Comparison of ENCODE assay signal across 8 cellular contexts in the genomic region with DNA sequence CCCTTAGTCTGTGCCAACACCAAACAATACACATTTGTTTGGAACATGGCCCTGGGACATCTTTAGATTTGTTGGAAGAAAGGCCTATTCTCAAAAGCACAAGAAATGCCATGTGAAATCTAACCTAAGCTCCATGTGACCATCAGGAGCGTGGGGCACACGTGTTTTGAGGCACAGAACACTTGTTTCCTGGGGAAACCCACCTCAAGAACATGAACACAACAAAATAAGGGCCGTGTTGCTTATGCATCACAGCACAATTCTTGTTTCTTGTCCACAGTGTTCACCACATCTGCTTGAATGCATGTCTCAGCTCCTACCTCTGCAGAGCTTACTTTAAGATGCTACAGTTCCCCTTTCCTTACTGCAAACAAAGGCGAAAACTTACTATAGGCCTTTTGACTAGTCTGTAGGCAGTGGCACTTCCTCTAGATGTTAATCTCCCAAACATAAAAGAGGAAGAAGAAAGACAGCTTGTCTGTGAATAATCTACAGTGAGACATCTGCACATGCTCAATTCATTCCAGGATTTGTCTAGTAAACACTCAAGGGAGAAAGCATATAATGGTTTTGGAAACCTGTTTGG.
DNase-seq lines count a peak whose midpoint lies in the region; ATAC-seq and TF ChIP-seq lines count a peak whose summit lies in the region.

No MANE protein-coding gene starts in this region.

- peaks cover 74% of the 10 kb centered on the region for H3K4me1 Mint-ChIP-seq in activated T-cell treated with anti-CD3 and anti-CD28 coated beads, Interleukin-2, amount 50 U/mL, for 24 hours (ENCODE audit: low read depth)
- H3K4me1 Mint-ChIP-seq in activated naive CD8-positive, alpha-beta T cell (ENCODE audit: low read depth), result peaks cover 83% of the 10 kb centered on the region

- peaks cover 55% of the 10 kb centered on the region for H3K36me3 Mint-ChIP-seq in activated T-cell treated with anti-CD3 and anti-CD28 coated beads, Interleukin-2, amount 50 U/mL, for 24 hours (ENCODE audit: low read depth)
- H3K36me3 Mint-ChIP-seq in activated naive CD8-positive, alpha-beta T cell, result peaks cover 10% of the 10 kb centered on the region

- TF ChIP-seq POLR2A in NB4 (IDR thresholded peaks at IDR 0.05; ENCODE audit: extremely low read depth, insufficient read length) (no peak), suprapubic skin (IDR thresholded peaks at IDR 0.05) (no peak)

- no peaks in the 10 kb centered on the region for H3K9me3 ChIP-seq in suprapubic skin

- H3K4me3 Mint-ChIP-seq in activated T-cell treated with anti-CD3 and anti-CD28 coated beads, Interleukin-2, amount 50 U/mL, for 24 hours, result no peak overlapping the region
- peak overlapping the region; percentile 58 for H3K4me3 Mint-ChIP-seq in activated naive CD8-positive, alpha-beta T cell

- no peak for DNase-seq in activated T-cell treated with anti-CD3 and anti-CD28 coated beads, Interleukin-2, amount 50 U/mL, for 24 hours
- DNase-seq in activated T-cell treated with anti-CD3 and anti-CD28 coated beads for 4 hours, result no peak
- peak; percentile 93 for DNase-seq in NB4 (ENCODE audit: low read depth)
- no peak for DNase-seq in suprapubic skin (ENCODE audit: low spot score in 2 of 2)
- no peak for DNase-seq in NCI-H128 (lab: John Stamatoyannopoulos, UW; ENCODE audit: unreplicated experiment)
- no peak for DNase-seq in COLO668 (lab: John Stamatoyannopoulos, UW; ENCODE audit: unreplicated experiment)

- no peaks in the 10 kb centered on the region for H3K27me3 ChIP-seq in suprapubic skin

- no peak overlapping the region for H3K4me3 ChIP-seq in NB4 (ENCODE audit: low read depth, low read length)
- H3K4me3 ChIP-seq in suprapubic skin, result no peak overlapping the region

- peak; percentile 98 for ATAC-seq in HG02642 (IDR thresholded peaks at IDR 0.05; ENCODE audit: poor library complexity, unreplicated experiment)

- H3K9me3 Mint-ChIP-seq in activated T-cell treated with anti-CD3 and anti-CD28 coated beads, Interleukin-2, amount 50 U/mL, for 24 hours, result no peaks in the 10 kb centered on the region
- H3K9me3 Mint-ChIP-seq in activated naive CD8-positive, alpha-beta T cell (ENCODE audit: low read depth), result no peaks in the 10 kb centered on the region

- H3K4me1 ChIP-seq in suprapubic skin, result peaks cover 22% of the 10 kb centered on the region

- TF ChIP-seq CTCF in NB4 (IDR thresholded peaks at IDR 0.05; ENCODE audit: low read depth, low read length) (no peak), suprapubic skin (IDR thresholded peaks at IDR 0.05) (no peak)

- TF ChIP-seq EP300 in suprapubic skin (IDR thresholded peaks at IDR 0.05), result no peak

- peak overlapping the region; percentile 93 for H3K27ac Mint-ChIP-seq in activated T-cell treated with anti-CD3 and anti-CD28 coated beads, Interleukin-2, amount 50 U/mL, for 24 hours
- peak overlapping the region; percentile 99 for H3K27ac Mint-ChIP-seq in activated naive CD8-positive, alpha-beta T cell

- 34% methylated on average over 4 of the region's 4 CpGs for WGBS in suprapubic skin

- no peaks in the 10 kb centered on the region for H3K36me3 ChIP-seq in suprapubic skin

- H3K27me3 Mint-ChIP-seq in activated T-cell treated with anti-CD3 and anti-CD28 coated beads, Interleukin-2, amount 50 U/mL, for 24 hours, result no peaks in the 10 kb centered on the region
- no peaks in the 10 kb centered on the region for H3K27me3 Mint-ChIP-seq in activated naive CD8-positive, alpha-beta T cell

- peak overlapping the region; percentile 64 for H3K27ac ChIP-seq in suprapubic skin
